In genomic region chr6:119467478-119468081, GRCh38 we compare ENCODE assay signal across 10 cellular contexts.
A peak's percentile ranks its signal among the peaks of the same experiment; 100 is the strongest.
DNase-seq lines count a peak whose midpoint lies in the region; ATAC-seq, FAIRE-seq and TF ChIP-seq lines count a peak whose summit lies in the region.
"Had no signal": no experiment of that assay in that cellular context is flagged by ENCODE, and none has a peak within 500 bp of the region (broad histone marks: within the 10 kb centered on the region; RNA-seq: fewer than 3 reads in every experiment).

No MANE protein-coding gene starts in this region.

- no peaks in the 10 kb centered on the region for H3K9me1 ChIP-seq in K562 (ENCODE audit: control insufficient read depth, insufficient read depth, low read length)

- 0 out of 3 replicates have a peak, but pooled peaks have one; percentile 22 for ATAC-seq in K562
- ATAC-seq in mucosa of descending colon: peak; percentile 73
- ATAC-seq in GM18873 (IDR thresholded peaks at IDR 0.05; ENCODE audit: low FRiP score, unreplicated experiment): no peak

- TF ChIP-seq RAD21 in K562 (CRISPR knock-in tag; conservative IDR thresholded peaks at IDR 0.05 in 1 of 2, IDR thresholded peaks at IDR 0.05 in 1 of 2): no peak

- POLR2A ChIA-PET in K562 (lab: Yijun Ruan, JAX): interaction anchor here (0.6 to 1.4 kb wide), 4 partner anchors 10 to 322 kb away, joined by 3 to 4 read pairs (median 4); no protein-coding TSS in a partner anchor

- intact Hi-C loops in K562 (cut with micrococcal nuclease) (no loop called here), mucosa of descending colon (cut with DNase I, micrococcal nuclease) (no loop called here), dorsolateral prefrontal cortex (cut with DNase I) (no loop called here)

- no peaks in the 10 kb centered on the region for H4K20me1 ChIP-seq in K562 (replicated peaks; ENCODE audit: control insufficient read depth, insufficient read depth, low read length)

- no peak overlapping the region for H3K9ac ChIP-seq in K562 (ENCODE audit: insufficient read depth in 1 of 2, low read depth in 2 of 2, low read length in 2 of 2)

- no peak for FAIRE-seq in K562 (lab: Jason Lieb, UNC)

- H3K4me1 ChIP-seq in K562 (replicated peaks in 1 of 2; ENCODE audit: control insufficient read depth in 2 of 2, insufficient read depth in 2 of 2, low read length in 2 of 2) (no peaks in the 10 kb centered on the region), mucosa of descending colon (ENCODE audit: low read depth) (no peaks in the 10 kb centered on the region)

- H3K4me3 ChIP-seq in K562: no peak overlapping the region
- no peak overlapping the region for H3K4me3 ChIP-seq in mucosa of descending colon
- peak overlapping the region in 10 of 59 donors; percentile 6 to 37 (median 10) for H3K4me3 ChIP-seq in dorsolateral prefrontal cortex

- WGBS in K562 (ENCODE audit: insufficient coverage, low coverage, missing lambda C conversion rate): 45% methylated on average over 2 of the region's 2 CpGs

- H2AFZ ChIP-seq in K562 (ENCODE audit: low read depth, low read length): peak overlapping the region; percentile 49

- H3K4me2 ChIP-seq in K562 (ENCODE audit: insufficient read depth, low read length): no peak overlapping the region

- TF ChIP-seq CTCF in K562 (IDR thresholded peaks at IDR 0.05 in 2 of 3, conservative IDR thresholded peaks at IDR 0.05 in 1 of 3; ENCODE audit: insufficient read depth in 2 of 3, low read depth in 1 of 3, low read length in 3 of 3) (no peak), mucosa of descending colon (IDR thresholded peaks at IDR 0.05) (no peak), dorsolateral prefrontal cortex (IDR thresholded peaks at IDR 0.05 in 54 of 56, conservative IDR thresholded peaks at IDR 0.05 in 2 of 56; ENCODE audit: low read depth in 1 of 56, partially characterized antibody in 56 of 56) (no peak)

- no peak for TF ChIP-seq EP300 in K562 (IDR thresholded peaks at IDR 0.05; ENCODE audit: low read length)

- CTCF ChIA-PET in K562 (lab: Yijun Ruan, JAX; ENCODE audit: low intra/inter-chr PET ratio): no interaction called here

- BruUV-seq in K562 (replicated peaks; lab: Mats Ljungman, UMichigan): no TSS peak

- H3K27ac ChIP-seq in K562 (ENCODE audit: extremely low read depth, low read depth, low read length) (no peak overlapping the region), dorsolateral prefrontal cortex (no peak overlapping the region)
- H3K27ac ChIP-seq: VCaP had no signal

- in situ Hi-C loops in K562 (cut with MboI): no loop called here

- no peak for TF ChIP-seq POLR2A in K562 (conservative IDR thresholded peaks at IDR 0.05)

- peak; percentile 16 for DNase-seq in AG20443 (ENCODE audit: low spot score)
- peak; percentile 44 for DNase-seq in HT1080 (ENCODE audit: low read depth)
- no peak for DNase-seq in K562 (ENCODE audit: extremely low read depth in 1 of 4, low spot score in 3 of 4)
- no peak for DNase-seq in mucosa of descending colon
- DNase-seq in dorsolateral prefrontal cortex: no peak
- DNase-seq in SHP77 treated with DMSO at 0.1 percent for 48 hours (lab: John Stamatoyannopoulos, UW): no peak
- DNase-seq in COR-L47 (lab: John Stamatoyannopoulos, UW): no peak
- DNase-seq: DMS153 had no signal

- H3K27me3 ChIP-seq in K562 (ENCODE audit: control insufficient read depth in 2 of 2, insufficient read depth in 2 of 2, low read length in 2 of 2) (no peaks in the 10 kb centered on the region), dorsolateral prefrontal cortex (no peaks in the 10 kb centered on the region)

- H3K9me3 ChIP-seq in K562 (replicated peaks; ENCODE audit: control insufficient read depth, insufficient read depth, low read depth, low read length): no peaks in the 10 kb centered on the region
- no peaks in the 10 kb centered on the region for H3K9me3 ChIP-seq in mucosa of descending colon

- no peaks in the 10 kb centered on the region for H3K79me2 ChIP-seq in K562 (ENCODE audit: control insufficient read depth, insufficient read depth, low read length)

- H3K36me3 ChIP-seq in K562 (ENCODE audit: control insufficient read depth, insufficient read depth, low read length) (no peaks in the 10 kb centered on the region), mucosa of descending colon (ENCODE audit: low read depth) (no peaks in the 10 kb centered on the region)

TF ChIP-seq in K562, 482 proteins besides CTCF, POLR2A, EP300 and RAD21:
- TF ChIP-seq, protein P1, sequence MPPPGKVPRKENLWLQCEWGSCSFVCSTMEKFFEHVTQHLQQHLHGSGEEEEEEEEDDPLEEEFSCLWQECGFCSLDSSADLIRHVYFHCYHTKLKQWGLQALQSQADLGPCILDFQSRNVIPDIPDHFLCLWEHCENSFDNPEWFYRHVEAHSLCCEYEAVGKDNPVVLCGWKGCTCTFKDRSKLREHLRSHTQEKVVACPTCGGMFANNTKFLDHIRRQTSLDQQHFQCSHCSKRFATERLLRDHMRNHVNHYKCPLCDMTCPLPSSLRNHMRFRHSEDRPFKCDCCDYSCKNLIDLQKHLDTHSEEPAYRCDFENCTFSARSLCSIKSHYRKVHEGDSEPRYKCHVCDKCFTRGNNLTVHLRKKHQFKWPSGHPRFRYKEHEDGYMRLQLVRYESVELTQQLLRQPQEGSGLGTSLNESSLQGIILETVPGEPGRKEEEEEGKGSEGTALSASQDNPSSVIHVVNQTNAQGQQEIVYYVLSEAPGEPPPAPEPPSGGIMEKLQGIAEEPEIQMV (tag; conservative IDR thresholded peaks at IDR 0.05; ENCODE audit: low read depth): no peak
- TF ChIP-seq POLR2H (tag; IDR thresholded peaks at IDR 0.05; ENCODE audit: low read depth): no peak
- no peak for TF ChIP-seq NR2C1 (IDR thresholded peaks at IDR 0.05)
- TF ChIP-seq NR2C1 (tag; IDR thresholded peaks at IDR 0.05): no peak
- TF ChIP-seq ZNF644 (tag; IDR thresholded peaks at IDR 0.05; ENCODE audit: low read depth): no peak
- TF ChIP-seq, protein P2, sequence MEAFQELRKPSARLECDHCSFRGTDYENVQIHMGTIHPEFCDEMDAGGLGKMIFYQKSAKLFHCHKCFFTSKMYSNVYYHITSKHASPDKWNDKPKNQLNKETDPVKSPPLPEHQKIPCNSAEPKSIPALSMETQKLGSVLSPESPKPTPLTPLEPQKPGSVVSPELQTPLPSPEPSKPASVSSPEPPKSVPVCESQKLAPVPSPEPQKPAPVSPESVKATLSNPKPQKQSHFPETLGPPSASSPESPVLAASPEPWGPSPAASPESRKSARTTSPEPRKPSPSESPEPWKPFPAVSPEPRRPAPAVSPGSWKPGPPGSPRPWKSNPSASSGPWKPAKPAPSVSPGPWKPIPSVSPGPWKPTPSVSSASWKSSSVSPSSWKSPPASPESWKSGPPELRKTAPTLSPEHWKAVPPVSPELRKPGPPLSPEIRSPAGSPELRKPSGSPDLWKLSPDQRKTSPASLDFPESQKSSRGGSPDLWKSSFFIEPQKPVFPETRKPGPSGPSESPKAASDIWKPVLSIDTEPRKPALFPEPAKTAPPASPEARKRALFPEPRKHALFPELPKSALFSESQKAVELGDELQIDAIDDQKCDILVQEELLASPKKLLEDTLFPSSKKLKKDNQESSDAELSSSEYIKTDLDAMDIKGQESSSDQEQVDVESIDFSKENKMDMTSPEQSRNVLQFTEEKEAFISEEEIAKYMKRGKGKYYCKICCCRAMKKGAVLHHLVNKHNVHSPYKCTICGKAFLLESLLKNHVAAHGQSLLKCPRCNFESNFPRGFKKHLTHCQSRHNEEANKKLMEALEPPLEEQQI (IDR thresholded peaks at IDR 0.05): no peak
- no peak for TF ChIP-seq EZH2 (IDR thresholded peaks at IDR 0.05; ENCODE audit: borderline replicate concordance, low read depth, low read length)
- no peak for TF ChIP-seq NFE2L1 (tag; IDR thresholded peaks at IDR 0.05; ENCODE audit: borderline replicate concordance, low read depth)
- no peak for TF ChIP-seq IRF2 (CRISPR knock-in tag; IDR thresholded peaks at IDR 0.05)
- no peak for TF ChIP-seq GATA2 (CRISPR knock-in tag; IDR thresholded peaks at IDR 0.05)
- TF ChIP-seq GTF2A2 (tag; IDR thresholded peaks at IDR 0.05): no peak
- no peak for TF ChIP-seq SP2 (IDR thresholded peaks at IDR 0.05; ENCODE audit: extremely low read depth, low read depth, low read length, poor library complexity, severe bottlenecking)
- TF ChIP-seq KAT2B (IDR thresholded peaks at IDR 0.05; ENCODE audit: low read depth, low read length): no peak
- TF ChIP-seq SREBF1 (IDR thresholded peaks at IDR 0.05; ENCODE audit: borderline replicate concordance, low read depth, low read length): no peak
- no peak for TF ChIP-seq U2AF1 (optimal IDR thresholded peaks at IDR 0.05; ENCODE audit: low read depth, low read length)
- TF ChIP-seq PYGO2 (tag; IDR thresholded peaks at IDR 0.05): no peak
- no peak for TF ChIP-seq TEAD4 (IDR thresholded peaks at IDR 0.05; ENCODE audit: low read length)
- TF ChIP-seq TEAD4 (CRISPR knock-in tag; IDR thresholded peaks at IDR 0.05; ENCODE audit: borderline replicate concordance): no peak
- TF ChIP-seq KAT7 (CRISPR knock-in tag; IDR thresholded peaks at IDR 0.05; ENCODE audit: borderline replicate concordance): no peak
- TF ChIP-seq TEAD1 (CRISPR knock-in tag; IDR thresholded peaks at IDR 0.05): no peak
- TF ChIP-seq SMARCA4 (IDR thresholded peaks at IDR 0.05): no peak

Comparison
In these comparisons a context has a peak if more than half of its experiments do, and no peak if none do; other contexts are left out.
1. DNase-seq: peak in AG20443 (single experiment) and HT1080 (single experiment); none in K562 (0 of 4), mucosa of descending colon (0 of 3), dorsolateral prefrontal cortex (0 of 10), SHP77 treated with DMSO at 0.1 percent for 48 hours (single experiment) and COR-L47 (single experiment).